25 cellular contexts compared by ENCODE assay signal in genomic region chr4:54882616-54883015, GRCh38.
"Had no signal": no experiment of that assay in that cellular context is flagged by ENCODE, and none has a peak within 500 bp of the region (broad histone marks: within the 10 kb centered on the region; RNA-seq: fewer than 3 reads in every experiment).

No MANE protein-coding gene starts in this region.

- H3K4me3 ChIP-seq: adrenal gland, ascending aorta, coronary artery, left ventricle myocardium inferior, pancreas, prostate gland, spleen, tibial nerve had no signal

- H3K9me3 ChIP-seq: adrenal gland, ascending aorta, left ventricle myocardium inferior, pancreas, prostate gland, spleen, tibial nerve had no signal

- DNase-seq: activated CD4-positive, alpha-beta T cell treated with anti-CD3 and anti-CD28 coated beads for 4 hours; activated CD4-positive, alpha-beta T cell treated with anti-CD3 and anti-CD28 coated beads, Interleukin-2, amount 50 U/mL, for 4 hours; activated CD4-positive, CD25-positive, alpha-beta regulatory T cell; activated naive CD4-positive, alpha-beta T cell; activated T-cell treated with anti-CD3 and anti-CD28 coated beads for 4 hours; activated T-cell treated with anti-CD3 and anti-CD28 coated beads, Interleukin-2, amount 50 U/mL, for 72 hours; adrenal gland; effector memory CD8-positive, alpha-beta T cell; islet precursor cell; left ventricle myocardium inferior; naive thymus-derived CD8-positive, alpha-beta T cell; nucleus accumbens; pancreas; retina; spleen; stimulated activated CD4-positive, alpha-beta T cell treated with anti-CD3 and anti-CD28 coated beads, Interleukin-2, amount 100 ng/mL, for 48 hours; stimulated activated naive CD4-positive, alpha-beta T cell treated with Interleukin-2 at 50 U/mL for 16 hours; T-cell had no signal

- H3K36me3 ChIP-seq: adrenal gland, ascending aorta, left ventricle myocardium inferior, pancreas, prostate gland, spleen, tibial nerve had no signal

- H3K27ac ChIP-seq: adrenal gland, ascending aorta, coronary artery, left ventricle myocardium inferior, pancreas, prostate gland, spleen, tibial nerve had no signal

- FAIRE-seq: bronchial epithelial cell, pancreas had no signal

- H3K27me3 Mint-ChIP-seq: effector memory CD8-positive, alpha-beta T cell; naive thymus-derived CD8-positive, alpha-beta T cell; T-cell had no signal

- H3K27me3 ChIP-seq: adrenal gland, ascending aorta, pancreas, spleen, tibial nerve had no signal

- H3K4me3 Mint-ChIP-seq: activated naive CD8-positive, alpha-beta T cell; activated T-cell treated with anti-CD3 and anti-CD28 coated beads, Interleukin-2, amount 50 U/mL, for 72 hours; effector memory CD8-positive, alpha-beta T cell; naive thymus-derived CD8-positive, alpha-beta T cell; neural crest cell; T-cell had no signal

- ATAC-seq: activated T-cell treated with anti-CD3 and anti-CD28 coated beads, Interleukin-2, amount 50 U/mL, for 72 hours; effector memory CD8-positive, alpha-beta T cell; naive thymus-derived CD8-positive, alpha-beta T cell; pancreas; T-cell had no signal

- H3K4me1 Mint-ChIP-seq: naive thymus-derived CD8-positive, alpha-beta T cell; neural crest cell had no signal

- H3K36me3 Mint-ChIP-seq: activated naive CD8-positive, alpha-beta T cell; naive thymus-derived CD8-positive, alpha-beta T cell; T-cell had no signal

- H3K27ac Mint-ChIP-seq: activated naive CD8-positive, alpha-beta T cell; activated T-cell treated with anti-CD3 and anti-CD28 coated beads, Interleukin-2, amount 50 U/mL, for 72 hours; effector memory CD8-positive, alpha-beta T cell; naive thymus-derived CD8-positive, alpha-beta T cell; T-cell had no signal

- H3K9me3 Mint-ChIP-seq: activated T-cell treated with anti-CD3 and anti-CD28 coated beads, Interleukin-2, amount 50 U/mL, for 72 hours; naive thymus-derived CD8-positive, alpha-beta T cell; neural crest cell; T-cell had no signal

- H3K4me1 ChIP-seq: adrenal gland, ascending aorta, left ventricle myocardium inferior, pancreas, prostate gland, spleen, tibial nerve had no signal
